In genomic region chr14:68893566-68893965, GRCh38 we compare ENCODE assay signal across 30 cellular contexts.
DNase-seq lines count a peak whose midpoint lies in the region; ATAC-seq and TF ChIP-seq lines count a peak whose summit lies in the region.
"Had no signal": no experiment of that assay in that cellular context is flagged by ENCODE, and none has a peak within 500 bp of the region (broad histone marks: within the 10 kb centered on the region; RNA-seq: fewer than 3 reads in every experiment).

No MANE protein-coding gene starts in this region.

- no peak for TF ChIP-seq CTCF in RWPE1 (conservative IDR thresholded peaks at IDR 0.05; ENCODE audit: low read depth)
- no peak for TF ChIP-seq CTCF in esophagus muscularis mucosa (IDR thresholded peaks at IDR 0.05)
- no peak for TF ChIP-seq CTCF in sigmoid colon (IDR thresholded peaks at IDR 0.05)
- TF ChIP-seq CTCF in GM10248 (IDR thresholded peaks at IDR 0.05; ENCODE audit: control extremely low read depth, extremely low read depth, low read depth, missing control alignments), result no peak

- H3K9me3 ChIP-seq in esophagus muscularis mucosa (no peaks in the 10 kb centered on the region), sigmoid colon (no peaks in the 10 kb centered on the region)
- H3K9me3 ChIP-seq: BLaER1 treated with 17β-estradiol and CSF1 and Interleukin-3, amounts not matched to agents 10 nM and 100 nM; heart left ventricle; lower lobe of right lung; SJCRH30; testis had no signal

- no peak for TF ChIP-seq EP300 in esophagus muscularis mucosa (IDR thresholded peaks at IDR 0.05)
- TF ChIP-seq EP300 in sigmoid colon (IDR thresholded peaks at IDR 0.05), result no peak

- H3K4me1 ChIP-seq in esophagus muscularis mucosa (peaks cover 9 to 91% (median 77%) of the 10 kb centered on the region in 4 donors), sigmoid colon (peaks cover 0 to 92% (median 81%) of the 10 kb centered on the region in 4 donors)
- H3K4me1 ChIP-seq: lower lobe of right lung, SJCRH30, testis had no signal

- H3K27me3 ChIP-seq in esophagus muscularis mucosa (no peaks in the 10 kb centered on the region), sigmoid colon (no peaks in the 10 kb centered on the region)
- H3K27me3 ChIP-seq: BLaER1 treated with 17β-estradiol and CSF1 and Interleukin-3, amounts not matched to agents 10 nM and 100 nM; heart left ventricle; SJCRH30; testis had no signal

- intact Hi-C loops in esophagus muscularis mucosa (cut with DNase I), result no loop called here
- intact Hi-C loops in sigmoid colon (cut with DNase I), result no loop called here

- CTCF ChIA-PET in RWPE1 (lab: Yijun Ruan, JAX), result no interaction called here
- CTCF ChIA-PET in GM10248 (lab: Yijun Ruan, JAX), result interaction anchor here (1.5 to 1.7 kb wide), 2 partner anchors 19 to 214 kb away, joined by 5 to 6 read pairs; no protein-coding TSS in a partner anchor

- H3K27ac ChIP-seq in RWPE1 (peak overlapping the region; percentile 46), esophagus muscularis mucosa (replicated peaks in 1 of 4) (peak overlapping the region; percentile 89 to 98 (median 97)), sigmoid colon (peak overlapping the region; percentile 98 to 100 (median 100))
- H3K27ac ChIP-seq: BLaER1 treated with 17β-estradiol and CSF1 and Interleukin-3, amounts not matched to agents 10 nM and 100 nM; KMS-11; lower lobe of right lung; SJCRH30; skin epidermis; testis had no signal

- ATAC-seq in stimulated activated naive CD8-positive, alpha-beta T cell treated with anti-CD3 and anti-CD28 coated beads, Interleukin-15, Interleukin-2, amounts not matched to agents 100 U/mL and 50 U/mL, for 24 hours, result no peak
- ATAC-seq: effector memory CD8-positive, alpha-beta T cell; natural killer cell; stimulated activated naive B cell treated with anti-CD40 and anti-IgM and Interleukin-4, amounts not matched to agents 10 μg/mL and 1 μg/mL and 100 μg/mL, for 72 hours had no signal

- no peak overlapping the region for H3K4me3 ChIP-seq in esophagus muscularis mucosa
- H3K4me3 ChIP-seq in sigmoid colon, result no peak overlapping the region
- H3K4me3 ChIP-seq: BLaER1 treated with 17β-estradiol and CSF1 and Interleukin-3, amounts not matched to agents 10 nM and 100 nM; heart left ventricle; lower lobe of right lung; SJCRH30; skin epidermis; testis had no signal

- H3K36me3 ChIP-seq in esophagus muscularis mucosa (peaks cover 48 to 99% (median 95%) of the 10 kb centered on the region in 4 donors), sigmoid colon (peaks cover 41 to 87% (median 66%) of the 10 kb centered on the region in 4 donors)

- WGBS in esophagus muscularis mucosa, result 57% methylated on average over 8 of the region's 8 CpGs
- WGBS in sigmoid colon, 2 donors, result 82 to 91% methylated on average over 8 of the region's 8 CpGs

- TF ChIP-seq POLR2A in esophagus muscularis mucosa (IDR thresholded peaks at IDR 0.05; ENCODE audit: low read depth) (no peak), sigmoid colon (IDR thresholded peaks at IDR 0.05) (no peak)

- POLR2A ChIA-PET in RWPE1 (lab: Yijun Ruan, JAX; ENCODE audit: low non-redundant PET) (no interaction called here), GM10248 (lab: Yijun Ruan, JAX) (no interaction called here)

- DNase-seq in RWPE1 (ENCODE audit: low spot score), result no peak
- DNase-seq in esophagus muscularis mucosa (ENCODE audit: extremely low spot score), result no peak
- DNase-seq in sigmoid colon, result peak; percentile 69
- DNase-seq in GM10248 (ENCODE audit: extremely low spot score), result no peak
- no peak for DNase-seq in stimulated activated naive CD8-positive, alpha-beta T cell treated with anti-CD3 and anti-CD28 coated beads, Interleukin-15, Interleukin-2, amounts not matched to agents 100 U/mL and 50 U/mL, for 24 hours
- no peak for DNase-seq in OCI-M2 (lab: John Stamatoyannopoulos, UW; ENCODE audit: unreplicated experiment)
- no peak for DNase-seq in T-helper 2 cell
- DNase-seq: activated CD4-positive, alpha-beta T cell treated with anti-CD3 and anti-CD28 coated beads, Interleukin-2, amount 10 ng/mL, durations not matched to agents 24 days and 14 days; activated CD8-positive, alpha-beta memory T cell treated with anti-CD3 and anti-CD28 coated beads for 24 hours; activated T-cell treated with anti-CD3 and anti-CD28 coated beads for 4 hours; amniotic stem cell; effector memory CD8-positive, alpha-beta T cell; foreskin fibroblast; H7; natural killer cell; NCI-H1417 treated with DMSO at 0.1 percent for 48 hours; NCI-H2081 treated with DMSO at 0.1 percent for 48 hours; NCI-H226; NCI-H69; retina; SJCRH30; stimulated activated naive B cell treated with anti-CD40 and anti-IgM and Interleukin-4, amounts not matched to agents 10 μg/mL and 1 μg/mL and 100 μg/mL, for 72 hours; SW 1271; T1000; testis had no signal

Comparison
In these comparisons a context has a peak if more than half of its experiments do, and no peak if none do; other contexts are left out.
1. H3K27ac ChIP-seq: peak in every context shown above with its lines; median percentile 100 in sigmoid colon; 97 in esophagus muscularis mucosa; 46 in RWPE1.